Comparison of ENCODE assay signal across 16 cellular contexts in genomic region chr5:158755221-158755620, GRCh38.
"Had no signal": no experiment of that assay in that cellular context is flagged by ENCODE, and none has a peak within 500 bp of the region (broad histone marks: within the 10 kb centered on the region; RNA-seq: fewer than 3 reads in every experiment).

No MANE protein-coding gene starts in this region.

- H3K36me3 ChIP-seq: colonic mucosa, sigmoid colon, spleen, stomach, tibial nerve had no signal

- H3K4me1 ChIP-seq: colonic mucosa, sigmoid colon, stomach had no signal

- H3K27ac Mint-ChIP-seq: activated CD8-positive, alpha-beta memory T cell treated with anti-CD3 and anti-CD28 coated beads, Interleukin-2, amount 10 ng/mL, durations not matched to agents 7 days and 5 days; activated naive CD4-positive, alpha-beta T cell treated with anti-CD3 and anti-CD28 coated beads for 36 hours; activated naive CD8-positive, alpha-beta T cell treated with anti-CD3 and anti-CD28 coated beads, Interleukin-2, amount 50 U/mL, for 24 hours; activated T-helper 2 cell treated with anti-CD3 and anti-CD28 coated beads, Interferon-gamma antibody, Interleukin-2, Interleukin-4, amounts not matched to agents 10 μg/mL and 5 μg/mL and 100 μg/mL, durations not matched to agents 14 hours and 24 hours and 36 hours had no signal

- ATAC-seq: activated CD8-positive, alpha-beta memory T cell treated with anti-CD3 and anti-CD28 coated beads, Interleukin-2, amount 10 ng/mL, durations not matched to agents 7 days and 5 days; activated naive CD8-positive, alpha-beta T cell treated with anti-CD3 and anti-CD28 coated beads, Interleukin-2, amount 50 U/mL, for 24 hours; esophagus mucosa had no signal

- H3K9me3 ChIP-seq: colonic mucosa, sigmoid colon, spleen, stomach, tibial nerve had no signal

- H3K4me3 Mint-ChIP-seq: activated CD8-positive, alpha-beta memory T cell treated with anti-CD3 and anti-CD28 coated beads, Interleukin-2, amount 10 ng/mL, durations not matched to agents 7 days and 5 days; activated naive CD4-positive, alpha-beta T cell treated with anti-CD3 and anti-CD28 coated beads for 36 hours; activated naive CD8-positive, alpha-beta T cell treated with anti-CD3 and anti-CD28 coated beads, Interleukin-2, amount 50 U/mL, for 24 hours had no signal

- H3K4me3 ChIP-seq: colonic mucosa, sigmoid colon, spleen, stomach, tibial nerve had no signal

- H3K27me3 ChIP-seq: colonic mucosa, sigmoid colon, spleen, stomach, tibial nerve had no signal

- H3K27ac ChIP-seq: colonic mucosa, spleen, stomach had no signal

- H3K4me1 Mint-ChIP-seq: activated CD8-positive, alpha-beta memory T cell treated with anti-CD3 and anti-CD28 coated beads, Interleukin-2, amount 10 ng/mL, durations not matched to agents 7 days and 5 days had no signal

- H3K9me3 Mint-ChIP-seq: activated naive CD4-positive, alpha-beta T cell treated with anti-CD3 and anti-CD28 coated beads for 36 hours; activated naive CD8-positive, alpha-beta T cell treated with anti-CD3 and anti-CD28 coated beads, Interleukin-2, amount 50 U/mL, for 24 hours; activated T-helper 2 cell treated with anti-CD3 and anti-CD28 coated beads, Interferon-gamma antibody, Interleukin-2, Interleukin-4, amounts not matched to agents 10 μg/mL and 5 μg/mL and 100 μg/mL, durations not matched to agents 14 hours and 24 hours and 36 hours had no signal

- H3K36me3 Mint-ChIP-seq: activated CD8-positive, alpha-beta memory T cell treated with anti-CD3 and anti-CD28 coated beads, Interleukin-2, amount 10 ng/mL, durations not matched to agents 7 days and 5 days had no signal

- DNase-seq: activated CD4-positive, alpha-beta T cell treated with anti-CD3 and anti-CD28 coated beads, Interleukin-2, amount 50 U/mL, for 48 hours; activated CD8-positive, alpha-beta memory T cell treated with anti-CD3 and anti-CD28 coated beads, Interleukin-2, amount 10 ng/mL, durations not matched to agents 7 days and 5 days; activated naive CD4-positive, alpha-beta T cell treated with anti-CD3 and anti-CD28 coated beads for 36 hours; activated naive CD8-positive, alpha-beta T cell treated with anti-CD3 and anti-CD28 coated beads, Interleukin-2, amount 50 U/mL, for 24 hours; activated T-cell treated with anti-CD3 and anti-CD28 coated beads, Interleukin-2, amount 50 U/mL, for 1 hour; colonic mucosa; foreskin fibroblast; head of caudate nucleus; kidney glomerular epithelial cell; sigmoid colon; spleen; stomach; T-helper 1 cell had no signal
